Comparison of ENCODE assay signal across 16 cellular contexts in the genomic region with DNA sequence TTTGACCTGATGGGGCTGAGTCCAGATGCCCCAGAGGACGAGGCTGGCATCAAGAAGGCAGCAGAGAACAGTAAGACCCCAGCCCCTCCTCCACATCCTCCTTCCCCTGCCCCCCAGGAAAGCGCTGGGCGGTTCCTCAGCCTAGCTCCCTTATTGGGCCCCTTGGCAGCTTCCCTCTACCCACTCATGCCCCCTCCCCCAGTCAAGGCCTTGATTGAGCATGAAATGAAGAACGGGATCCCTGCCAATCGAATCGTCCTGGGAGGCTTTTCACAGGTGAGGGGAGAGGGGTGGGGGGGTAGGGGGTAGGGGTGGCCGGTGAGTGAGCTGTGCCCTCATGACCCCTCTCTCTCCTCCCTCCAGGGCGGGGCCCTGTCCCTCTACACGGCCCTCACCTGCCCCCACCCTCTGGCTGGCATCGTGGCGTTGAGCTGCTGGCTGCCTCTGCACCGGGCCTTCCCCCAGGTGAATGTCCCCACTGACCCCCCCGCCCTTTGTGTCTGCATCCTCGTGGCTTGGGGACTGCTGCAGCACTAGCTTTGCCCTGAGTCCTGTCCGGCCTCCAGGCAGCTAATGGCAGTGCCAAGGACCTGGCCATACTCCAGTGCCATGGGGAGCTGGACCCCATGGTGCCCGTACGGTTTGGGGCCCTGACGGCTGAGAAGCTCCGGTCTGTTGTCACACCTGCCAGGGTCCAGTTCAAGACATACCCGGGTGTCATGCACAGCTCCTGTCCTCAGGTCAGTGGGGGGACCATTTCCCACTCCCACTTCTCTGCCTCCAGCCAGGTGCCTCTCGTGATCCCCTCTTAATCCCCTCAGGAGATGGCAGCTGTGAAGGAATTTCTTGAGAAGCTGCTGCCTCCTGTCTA. TPM values are rescaled to one million over a fixed set of nuclear protein-coding genes. Genes with fewer than 3 reads are reported as not detected.
DNase-seq lines count a peak whose midpoint lies in the region; ATAC-seq and TF ChIP-seq lines count a peak whose summit lies in the region.
"Had no signal": no experiment of that assay in that cellular context is flagged by ENCODE, and none has a peak within 500 bp of the region (broad histone marks: within the 10 kb centered on the region; RNA-seq: fewer than 3 reads in every experiment).

No MANE protein-coding gene starts in this region.

- peaks cover 30% of the 10 kb centered on the region for H3K4me1 ChIP-seq in ACC112 (ENCODE audit: control insufficient read depth, insufficient read depth, low read length, unreplicated experiment)
- peaks cover 31 to 59% of the 10 kb centered on the region in 2 experiments for H3K4me1 ChIP-seq in HCT116 (ENCODE audit: control insufficient read depth in 1 of 2, insufficient read depth in 2 of 2, low read length in 2 of 2)
- H3K4me1 ChIP-seq in esophagus muscularis mucosa, result peaks cover 35 to 55% (median 41%) of the 10 kb centered on the region in 4 donors

- TF ChIP-seq CTCF in HCT116 (IDR thresholded peaks at IDR 0.05 in 2 of 3, conservative IDR thresholded peaks at IDR 0.05 in 1 of 3; ENCODE audit: borderline replicate concordance in 1 of 3, insufficient read depth in 1 of 3, low read depth in 2 of 3, low read length in 2 of 3) (no peak), esophagus muscularis mucosa (IDR thresholded peaks at IDR 0.05) (no peak), lower leg skin (IDR thresholded peaks at IDR 0.05) (no peak)

- RAD21 ChIA-PET in HCT116 (lab: Charles Lee; ENCODE audit: low non-redundant PET in 1 of 2, low total read pairs in 2 of 2, uncharacterized antibody in 2 of 2, unreplicated experiment in 2 of 2), result no interaction called here

- H3K36me3 ChIP-seq in ACC112 (ENCODE audit: insufficient read depth, low read length) (peaks cover 7% of the 10 kb centered on the region; the same call in 1 of the 2 replicates), HCT116 (ENCODE audit: control insufficient read depth in 1 of 2, insufficient read depth in 2 of 2, low read length in 2 of 2) (peaks cover 15 to 33% of the 10 kb centered on the region in 2 experiments; a peak in 3 of 4 replicates), esophagus muscularis mucosa (peaks cover 5 to 58% (median 53%) of the 10 kb centered on the region in 4 donors)

- H3K27me3 ChIP-seq in ACC112 (ENCODE audit: insufficient read depth, low read length) (no peaks in the 10 kb centered on the region), HCT116 (ENCODE audit: insufficient read depth, low read length) (no peaks in the 10 kb centered on the region), esophagus muscularis mucosa (no peaks in the 10 kb centered on the region)
- H3K27me3 ChIP-seq: cardiac muscle cell, heart left ventricle had no signal

- H3K79me2 ChIP-seq in ACC112 (ENCODE audit: control insufficient read depth, insufficient read depth, low read length, unreplicated experiment) (peaks cover 26% of the 10 kb centered on the region), HCT116 (ENCODE audit: insufficient read depth, low read length) (peaks cover 45% of the 10 kb centered on the region)

- no peak for TF ChIP-seq EP300 in esophagus muscularis mucosa (IDR thresholded peaks at IDR 0.05)

- TF ChIP-seq RAD21 in HCT116 (IDR thresholded peaks at IDR 0.05; ENCODE audit: low read depth), result no peak

- no peak overlapping the region for H2AFZ ChIP-seq in ACC112 (ENCODE audit: low read length, unreplicated experiment)
- H2AFZ ChIP-seq in HCT116 (ENCODE audit: low read depth, low read length, poor library complexity, severe bottlenecking), result no peak overlapping the region

- TF ChIP-seq POLR2A in HCT116 (IDR thresholded peaks at IDR 0.05; ENCODE audit: borderline replicate concordance, extremely low read depth, insufficient read depth, insufficient read length), result no peak
- TF ChIP-seq POLR2A in esophagus muscularis mucosa (IDR thresholded peaks at IDR 0.05; ENCODE audit: low read depth), result no peak
- no peak for TF ChIP-seq POLR2A in lower leg skin (IDR thresholded peaks at IDR 0.05)

- BruUV-seq in HCT116 (replicated peaks; lab: Mats Ljungman, UMichigan), result no TSS peak

- ATAC-seq in HCT116, result no peak
- no peak for ATAC-seq in GM19351 (IDR thresholded peaks at IDR 0.05; ENCODE audit: unreplicated experiment)
- ATAC-seq: activated T-cell treated with anti-CD3 and anti-CD28 coated beads, Interleukin-2, amount 50 U/mL, for 72 hours; WTC11 had no signal

- POLR2A ChIA-PET in HCT116 (lab: Charles Lee), result interaction anchor here (0.7 kb wide), 1 partner anchor 12 kb away, joined by 4 read pairs; no protein-coding TSS in a partner anchor

- H3K9ac ChIP-seq in HCT116 (ENCODE audit: low read length), result peak overlapping the region; percentile 40; the same call in 1 of the 2 replicates

- CTCF ChIA-PET in HCT116 (lab: Charles Lee), result interaction anchor here (1.0 kb wide), 1 partner anchor 123 kb away, joined by 4 read pairs; no protein-coding TSS in a partner anchor

- intact Hi-C loops in HCT116 (cut with micrococcal nuclease) (no loop called here), esophagus muscularis mucosa (cut with DNase I) (no loop called here), posterior vena cava (cut with DNase I) (no loop called here), lower leg skin (cut with DNase I; ENCODE audit: low total_unique reads) (no loop called here)

- peak overlapping the region; percentile 49 for H3K4me2 ChIP-seq in HCT116 (ENCODE audit: low read length)

- H3K9me3 ChIP-seq in HCT116 (ENCODE audit: control insufficient read depth in 1 of 2, insufficient read depth in 1 of 2, low read depth in 1 of 2, low read length in 2 of 2), result no peaks in the 10 kb centered on the region
- no peaks in the 10 kb centered on the region for H3K9me3 ChIP-seq in esophagus muscularis mucosa
- H3K9me3 ChIP-seq: heart left ventricle had no signal

- 64% methylated on average over 13 of the region's 21 CpGs for WGBS in esophagus muscularis mucosa
- WGBS in lower leg skin, 2 donors, result 53 to 76% methylated on average over 15 to 16 of the region's 21 CpGs

- no peak for DNase-seq in HCT116 (ENCODE audit: low read depth, low spot score)
- no peak for DNase-seq in esophagus muscularis mucosa (ENCODE audit: extremely low spot score)
- DNase-seq in posterior vena cava (ENCODE audit: low spot score), result peak; percentile 76
- no peak for DNase-seq in NCI-H1092 treated with DMSO at 0.1 percent for 48 hours (lab: John Stamatoyannopoulos, UW)
- no peak for DNase-seq in lower leg skin (ENCODE audit: low spot score in 2 of 2)
- no peak for DNase-seq in COLO668 (lab: John Stamatoyannopoulos, UW; ENCODE audit: unreplicated experiment)
- DNase-seq: DMS79, HCEC 1CT, NCI-H1694 treated with DMSO at 0.1 percent for 48 hours, SHP77 had no signal

- no peaks in the 10 kb centered on the region for H4K20me1 ChIP-seq in HCT116 (ENCODE audit: insufficient read depth)

- H3K9me2 ChIP-seq in HCT116 (ENCODE audit: insufficient read depth), result no peaks in the 10 kb centered on the region

- H3K4me3 ChIP-seq in ACC112 (ENCODE audit: low read depth, low read length) (no peak overlapping the region), HCT116 (replicated peaks in 1 of 2; ENCODE audit: low read depth in 1 of 2, low read length in 2 of 2) (no peak overlapping the region), esophagus muscularis mucosa (no peak overlapping the region), lower leg skin (ENCODE audit: low read depth, poor library complexity, severe bottlenecking) (no peak overlapping the region)
- H3K4me3 ChIP-seq: cardiac muscle cell had no signal

- peak overlapping the region; percentile 8; the same call in 1 of the 2 replicates for H3K27ac ChIP-seq in ACC112 (ENCODE audit: low read depth, low read length)
- peak overlapping the region; percentile 79; the same call in 1 of the 2 replicates for H3K27ac ChIP-seq in HCT116 (ENCODE audit: low read depth, low read length)
- peak overlapping the region in 3 of 4 donors; percentile 33 to 82 (median 35) for H3K27ac ChIP-seq in esophagus muscularis mucosa (replicated peaks in 1 of 4)
- H3K27ac ChIP-seq: cardiac muscle cell had no signal

TF ChIP-seq in HCT116, 20 proteins besides CTCF, POLR2A, EP300 and RAD21 (continues in another document):
- TF ChIP-seq, protein P1, sequence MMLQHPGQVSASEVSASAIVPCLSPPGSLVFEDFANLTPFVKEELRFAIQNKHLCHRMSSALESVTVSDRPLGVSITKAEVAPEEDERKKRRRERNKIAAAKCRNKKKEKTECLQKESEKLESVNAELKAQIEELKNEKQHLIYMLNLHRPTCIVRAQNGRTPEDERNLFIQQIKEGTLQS (IDR thresholded peaks at IDR 0.05), result no peak
- no peak for TF ChIP-seq ZNF274 (IDR thresholded peaks at IDR 0.05; ENCODE audit: low read depth, low read length)
- no peak for TF ChIP-seq SP1 (IDR thresholded peaks at IDR 0.05; ENCODE audit: low read depth)
- no peak for TF ChIP-seq ZFX (IDR thresholded peaks at IDR 0.05)

RNA-seq across cellular contexts. Expression of a gene that starts 3.2 kb away (rescaled TPM):
- total RNA-seq in HCT116 (2021; ENCODE audit: unreplicated experiment) (78.0 TPM), esophagus muscularis mucosa (10 to 100 TPM; 32.8 to 51.4 (median 40.8) TPM), posterior vena cava (10 to 100 TPM; 21.1 to 21.8 TPM), lower leg skin (10 to 100 TPM; 57.6 to 76.0 (median 66.7) TPM)
- polyA plus RNA-seq in HCT116 (2012), result 64.3 and 66.1 TPM in 2 replicates

RNA-seq across cellular contexts. Expression of a gene that starts 6.5 kb away (rescaled TPM):
- total RNA-seq in HCT116 (2021; ENCODE audit: unreplicated experiment) (114 TPM), esophagus muscularis mucosa (10 to 100 TPM in 3 of 4 donors, 1 to 10 TPM in 1; 7.1 to 13.6 (median 12.8) TPM), posterior vena cava (10 to 100 TPM; 15.2 to 18.4 TPM), lower leg skin (10 to 100 TPM; 12.8 to 39.3 (median 29.5) TPM)
- polyA plus RNA-seq in HCT116 (2012), result 126 and 140 TPM in 2 replicates

RNA-seq across cellular contexts. Expression of a gene that starts 15.9 kb away (rescaled TPM):
- 57.2 TPM for total RNA-seq in HCT116 (2021; ENCODE audit: unreplicated experiment)
- 30.0 and 36.7 TPM in 2 replicates for polyA plus RNA-seq in HCT116 (2012)
- total RNA-seq in esophagus muscularis mucosa, result 10 to 100 TPM; 43.6 to 66.6 (median 56.0) TPM
- 10 to 100 TPM; 35.6 to 40.4 TPM for total RNA-seq in posterior vena cava
- total RNA-seq in lower leg skin, result 100 to 1,000 TPM in 1 of 4 donors, 10 to 100 TPM in 3; 77.0 to 115 (median 85.7) TPM

RNA-seq across cellular contexts. Expression of a gene that starts 31.1 kb away (rescaled TPM):
- total RNA-seq in HCT116 (2021; ENCODE audit: unreplicated experiment) (36.2 TPM), esophagus muscularis mucosa (10 to 100 TPM; 25.5 to 50.0 (median 43.9) TPM), posterior vena cava (10 to 100 TPM; 23.1 to 27.4 TPM), lower leg skin (10 to 100 TPM; 30.9 to 44.9 (median 36.0) TPM)
- 40.8 and 47.2 TPM in 2 replicates for polyA plus RNA-seq in HCT116 (2012)

RNA-seq across cellular contexts. Expression of a gene that starts 50.8 kb away (rescaled TPM):
- total RNA-seq in HCT116 (2021; ENCODE audit: unreplicated experiment) (39.3 TPM), esophagus muscularis mucosa (10 to 100 TPM; 35.7 to 45.4 (median 39.1) TPM), posterior vena cava (10 to 100 TPM; 34.4 to 34.8 TPM), lower leg skin (10 to 100 TPM; 33.6 to 40.4 (median 39.9) TPM)
- polyA plus RNA-seq in HCT116 (2012), result 12.8 and 14.9 TPM in 2 replicates

Comparison
In these comparisons a context has a peak if more than half of its experiments do, and no peak if none do; other contexts are left out.
1. H3K27ac ChIP-seq: peak in every context shown above with its lines; median percentile 79 in HCT116; 35 in esophagus muscularis mucosa; 8 in ACC112.